Comparison of ENCODE assay signal across 1 cellular context in genomic region chr11:118928870-118929495, GRCh38.
TF ChIP-seq lines count a peak whose summit lies in the region.

No MANE protein-coding gene starts in this region.

TF ChIP-seq in endothelial cell of umbilical vein, 7 proteins besides CTCF, POLR2A, EP300 and RAD21 (continued from another document):
- TF ChIP-seq JUN (IDR thresholded peaks at IDR 0.05; ENCODE audit: borderline replicate concordance, insufficient read depth, insufficient read length, low read depth) (no peak), FOS (IDR thresholded peaks at IDR 0.05; ENCODE audit: borderline replicate concordance, insufficient read depth, low read length) (no peak), EZH2 (IDR thresholded peaks at IDR 0.05; ENCODE audit: borderline replicate concordance, low read depth, low read length, severe bottlenecking) (no peak), GATA2 (IDR thresholded peaks at IDR 0.05; ENCODE audit: insufficient read depth, insufficient read length, low read depth, low read length) (no peak), MAX (IDR thresholded peaks at IDR 0.05; ENCODE audit: insufficient read depth, insufficient read length) (no peak), MYC (IDR thresholded peaks at IDR 0.05; ENCODE audit: low read depth, low read length) (no peak)
TF ChIP-seq in endothelial cell of umbilical vein: peak in this region for 0.
